Comparison of ENCODE assay signal across 8 cellular contexts in the genomic region with DNA sequence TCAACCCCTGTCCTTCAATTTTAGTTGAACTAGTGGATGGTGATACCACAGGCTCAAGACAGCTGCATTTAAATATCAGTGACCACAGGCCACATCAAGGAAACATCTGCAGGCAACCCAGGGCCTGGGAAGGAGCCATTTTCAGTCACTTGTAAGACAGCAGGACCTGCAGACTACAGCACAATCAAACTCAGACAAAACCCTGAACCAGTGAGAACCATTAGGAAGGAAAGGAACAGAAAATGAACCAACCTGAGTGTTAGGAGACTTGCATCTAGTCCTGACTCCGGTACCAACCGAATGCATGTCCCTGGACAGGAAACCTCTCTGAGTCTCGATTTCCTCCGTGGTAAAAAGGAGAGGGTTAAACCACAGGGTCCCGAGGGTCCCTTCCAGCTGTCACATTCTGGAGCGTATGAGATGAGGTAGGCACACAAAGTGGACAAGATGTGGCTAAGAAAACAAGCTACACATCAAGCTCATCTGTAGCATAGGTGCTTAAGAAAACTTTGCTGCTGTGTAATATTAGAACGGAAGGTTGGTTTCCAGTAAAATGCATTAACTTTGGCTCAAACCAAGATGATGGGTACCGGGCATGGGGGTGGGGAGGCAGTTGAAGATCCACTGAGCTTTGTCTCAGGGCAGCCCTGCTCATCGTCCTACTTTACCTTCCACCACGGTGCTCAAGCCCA. TPM values are rescaled to one million over a fixed set of nuclear protein-coding genes. Genes with fewer than 3 reads are reported as not detected.
DNase-seq lines count a peak whose midpoint lies in the region; ATAC-seq and TF ChIP-seq lines count a peak whose summit lies in the region.

No MANE protein-coding gene starts in this region.

- no peak for TF ChIP-seq POLR2A in right lobe of liver (IDR thresholded peaks at IDR 0.05)

- TF ChIP-seq CTCF in GM23338 (conservative IDR thresholded peaks at IDR 0.05; ENCODE audit: low read depth in 2 of 2) (no peak), right lobe of liver (IDR thresholded peaks at IDR 0.05) (no peak)

- intact Hi-C loops in right lobe of liver (cut with DNase I): no loop called here

- H3K4me1 ChIP-seq in GM23338 (ENCODE audit: insufficient read depth) (peaks cover 45% of the 10 kb centered on the region), right lobe of liver (peaks cover 0 to 31% (median 12%) of the 10 kb centered on the region in 4 donors)

- H3K27me3 ChIP-seq in GM23338 (ENCODE audit: insufficient read depth) (peaks cover 38% of the 10 kb centered on the region), right lobe of liver (no peaks in the 10 kb centered on the region)

- H3K9me3 Mint-ChIP-seq in GM23338: no peaks in the 10 kb centered on the region
- no peaks in the 10 kb centered on the region for H3K9me3 Mint-ChIP-seq in activated naive CD8-positive, alpha-beta T cell treated with anti-CD3 and anti-CD28 coated beads, Interleukin-2, amount 10 ng/mL, durations not matched to agents 7 days and 5 days

- H3K27me3 Mint-ChIP-seq in GM23338 (ENCODE audit: insufficient read depth, low read depth, poor library complexity): peaks cover 19% of the 10 kb centered on the region
- H3K27me3 Mint-ChIP-seq in activated naive CD8-positive, alpha-beta T cell treated with anti-CD3 and anti-CD28 coated beads, Interleukin-2, amount 10 ng/mL, durations not matched to agents 7 days and 5 days: no peaks in the 10 kb centered on the region

- H3K79me2 ChIP-seq in GM23338 (replicated peaks; ENCODE audit: insufficient read depth): peaks cover 31% of the 10 kb centered on the region

- H2AFZ ChIP-seq in GM23338: peak overlapping the region; percentile 98

- no peaks in the 10 kb centered on the region for H3K9me3 ChIP-seq in right lobe of liver

- H3K4me3 Mint-ChIP-seq in GM23338: peak overlapping the region; percentile 62
- H3K4me3 Mint-ChIP-seq in activated naive CD8-positive, alpha-beta T cell treated with anti-CD3 and anti-CD28 coated beads, Interleukin-2, amount 10 ng/mL, durations not matched to agents 7 days and 5 days: peak overlapping the region; percentile 90

- H3K4me3 ChIP-seq in GM23338: peak overlapping the region; percentile 98
- H3K4me3 ChIP-seq in right lobe of liver: peak overlapping the region; percentile 68 to 84 (median 77)

- no peaks in the 10 kb centered on the region for H3K9me2 ChIP-seq in GM23338 (ENCODE audit: insufficient read depth)

- H3K36me3 Mint-ChIP-seq in GM23338 (ENCODE audit: low read depth): peaks cover 25% of the 10 kb centered on the region
- H3K36me3 Mint-ChIP-seq in activated naive CD8-positive, alpha-beta T cell treated with anti-CD3 and anti-CD28 coated beads, Interleukin-2, amount 10 ng/mL, durations not matched to agents 7 days and 5 days: peaks cover 37% of the 10 kb centered on the region

- H3F3A ChIP-seq in GM23338 (replicated peaks; ENCODE audit: low read depth): peaks cover 8% of the 10 kb centered on the region

- peak overlapping the region; percentile 97 for H3K4me2 ChIP-seq in GM23338

- H3K36me3 ChIP-seq in GM23338 (ENCODE audit: insufficient read depth) (peaks cover 13% of the 10 kb centered on the region), right lobe of liver (peaks cover 0 to 7% (median 3%) of the 10 kb centered on the region in 4 donors)

- ATAC-seq in GM23338: no peak
- peak; percentile 9 for ATAC-seq in activated naive CD8-positive, alpha-beta T cell treated with anti-CD3 and anti-CD28 coated beads, Interleukin-2, amount 10 ng/mL, durations not matched to agents 7 days and 5 days (ENCODE audit: low read depth)
- ATAC-seq in right lobe of liver: no peak

- POLR2A ChIA-PET in activated naive CD8-positive, alpha-beta T cell treated with anti-CD3 and anti-CD28 coated beads, Interleukin-2, amount 10 ng/mL, durations not matched to agents 7 days and 5 days (lab: Charles Lee): interaction anchor here (0.6 to 16.0 kb wide), 20 partner anchors 10 to 1650 kb away, joined by 3 to 373 read pairs (median 6); a partner anchor contains a TSS

- WGBS in right lobe of liver (ENCODE audit: insufficient coverage, low coverage, low lambda C conversion rate, missing lambda C conversion rate): 22% methylated on average over 8 of the region's 10 CpGs

- DNase-seq in NCI-H1417 (lab: John Stamatoyannopoulos, UW) (peak; percentile 53 to 59 (median 58)), NCI-H1417 treated with DMSO at 0.1 percent for 48 hours (lab: John Stamatoyannopoulos, UW) (no peak), GM23338 (ENCODE audit: low spot score) (no peak), NCI-H1105 treated with DMSO at 0.1 percent for 48 hours (lab: John Stamatoyannopoulos, UW) (peak; percentile 64), right lobe of liver (no peak), superior temporal gyrus (ENCODE audit: extremely low spot score) (peak; percentile 76), SKM-1 treated with dmso at 0.1 percent for 144 hours (lab: John Stamatoyannopoulos, UW; ENCODE audit: unreplicated experiment) (no peak)
- peak; percentile 55 for DNase-seq in activated naive CD8-positive, alpha-beta T cell treated with anti-CD3 and anti-CD28 coated beads, Interleukin-2, amount 10 ng/mL, durations not matched to agents 7 days and 5 days

- no peak overlapping the region for H3K27ac Mint-ChIP-seq in GM23338
- H3K27ac Mint-ChIP-seq in activated naive CD8-positive, alpha-beta T cell treated with anti-CD3 and anti-CD28 coated beads, Interleukin-2, amount 10 ng/mL, durations not matched to agents 7 days and 5 days: peak overlapping the region; percentile 96

- peaks cover 51% of the 10 kb centered on the region for H3K4me1 Mint-ChIP-seq in GM23338
- H3K4me1 Mint-ChIP-seq in activated naive CD8-positive, alpha-beta T cell treated with anti-CD3 and anti-CD28 coated beads, Interleukin-2, amount 10 ng/mL, durations not matched to agents 7 days and 5 days: peaks cover 36% of the 10 kb centered on the region

- H3K27ac ChIP-seq in GM23338 (ENCODE audit: low read depth) (no peak overlapping the region), right lobe of liver (peak overlapping the region; percentile 98 to 100 (median 99))

- H4K20me1 ChIP-seq in GM23338 (replicated peaks; ENCODE audit: insufficient read depth): peaks cover 22% of the 10 kb centered on the region

TF ChIP-seq in GM23338, 12 proteins besides CTCF, POLR2A, EP300 and RAD21 (continues in another document):
- TF ChIP-seq POLR2AphosphoS5 (IDR thresholded peaks at IDR 0.05; ENCODE audit: low read depth): no peak
- no peak for TF ChIP-seq STAT1 (IDR thresholded peaks at IDR 0.05; ENCODE audit: unreplicated experiment)
- no peak for TF ChIP-seq CREB1 (CRISPR knock-in tag; IDR thresholded peaks at IDR 0.05; ENCODE audit: low read depth)
- no peak for TF ChIP-seq JUNB (IDR thresholded peaks at IDR 0.05; ENCODE audit: unreplicated experiment)

RNA-seq across cellular contexts. Expression of a gene that starts 1.6 kb away (rescaled TPM):
- total RNA-seq in GM23338 (2014; rRNA removed; shearing (Covaris generic)): 27.9 and 30.6 TPM in 2 replicates
- polyA plus RNA-seq in GM23338 (2016; fragmentation: Nextera tagmentation; extraction: Ambion mirVana): 9.3 and 9.5 TPM in 2 replicates
- total RNA-seq in activated naive CD8-positive, alpha-beta T cell treated with anti-CD3 and anti-CD28 coated beads, Interleukin-2, amount 10 ng/mL, durations not matched to agents 7 days and 5 days: 100 to 1,000 TPM; 135 to 136 TPM
- total RNA-seq in right lobe of liver: 10 to 100 TPM; 18.3 to 28.6 (median 24.5) TPM

RNA-seq across cellular contexts. Expression of a gene that starts 19.6 kb away (rescaled TPM):
- 15.3 and 18.7 TPM in 2 replicates for total RNA-seq in GM23338 (2014; rRNA removed; shearing (Covaris generic))
- polyA plus RNA-seq in GM23338 (2016; fragmentation: Nextera tagmentation; extraction: Ambion mirVana): 12.1 and 14.3 TPM in 2 replicates
- total RNA-seq in activated naive CD8-positive, alpha-beta T cell treated with anti-CD3 and anti-CD28 coated beads, Interleukin-2, amount 10 ng/mL, durations not matched to agents 7 days and 5 days: 1 to 10 TPM; 7.7 to 8.0 TPM
- under 1 TPM in 1 of 6 experiments, not detected in 5; 0.11 TPM for total RNA-seq in right lobe of liver

Comparison
In these comparisons a context has a peak if more than half of its experiments do, and no peak if none do; other contexts are left out.
1. DNase-seq: peak in NCI-H1417 (3 of 3), NCI-H1105 treated with DMSO at 0.1 percent for 48 hours (single experiment), activated naive CD8-positive, alpha-beta T cell treated with anti-CD3 and anti-CD28 coated beads, Interleukin-2, amount 10 ng/mL, durations not matched to agents 7 days and 5 days (single experiment) and superior temporal gyrus (single experiment); none in NCI-H1417 treated with DMSO at 0.1 percent for 48 hours (single experiment), GM23338 (single experiment), right lobe of liver (0 of 3) and SKM-1 treated with dmso at 0.1 percent for 144 hours (single experiment).
2. RNA of a gene that starts 19.6 kb away (total RNA-seq): 15.3 to 18.7 TPM in GM23338 and 7.7 to 8.0 TPM in activated naive CD8-positive, alpha-beta T cell treated with anti-CD3 and anti-CD28 coated beads, Interleukin-2, amount 10 ng/mL, durations not matched to agents 7 days and 5 days; 0.11 TPM in right lobe of liver; every median in the first group is over 4 times any median in the second.